1 cellular context compared by ENCODE assay signal in the genomic region with DNA sequence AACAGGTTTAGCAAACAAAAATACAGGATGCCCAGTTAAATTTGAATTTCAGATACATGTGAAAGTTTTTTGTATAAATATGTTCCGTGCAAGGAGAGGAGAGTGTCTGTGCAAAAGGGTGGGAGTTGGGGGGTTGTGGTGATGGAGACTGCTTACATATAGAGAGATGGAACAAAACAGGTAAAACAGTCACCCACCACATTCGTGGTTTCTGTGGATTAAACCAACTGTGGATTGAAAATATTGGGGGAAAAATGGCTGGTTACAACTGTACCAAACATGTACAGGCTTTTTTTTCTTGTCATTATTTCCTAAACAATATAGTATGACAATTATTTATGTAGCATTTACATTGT.
TF ChIP-seq lines count a peak whose summit lies in the region.

No MANE protein-coding gene starts in this region.

TF ChIP-seq in IMR-90, 13 proteins besides CTCF, POLR2A, EP300 and RAD21:
- TF ChIP-seq FOS (IDR thresholded peaks at IDR 0.05; ENCODE audit: low read depth, low read length) (no peak), MAFK (IDR thresholded peaks at IDR 0.05; ENCODE audit: low read depth, low read length) (no peak), RFX5 (IDR thresholded peaks at IDR 0.05; ENCODE audit: low read depth, low read length) (no peak), CHD1 (IDR thresholded peaks at IDR 0.05; ENCODE audit: low read depth, low read length) (no peak), MXI1 (IDR thresholded peaks at IDR 0.05; ENCODE audit: borderline replicate concordance, low read depth, low read length) (no peak), SMC3 (IDR thresholded peaks at IDR 0.05; ENCODE audit: low read depth, low read length) (no peak), MAZ (IDR thresholded peaks at IDR 0.05; ENCODE audit: borderline replicate concordance, low read depth, low read length) (no peak), CEBPB (IDR thresholded peaks at IDR 0.05; ENCODE audit: low read depth, low read length) (no peak), NFE2L2 (IDR thresholded peaks at IDR 0.05; ENCODE audit: low read depth, low read length) (no peak), RCOR1 (IDR thresholded peaks at IDR 0.05; ENCODE audit: insufficient replicate concordance, low read length) (no peak), BHLHE40 (IDR thresholded peaks at IDR 0.05; ENCODE audit: low read depth, low read length) (no peak)
- TF ChIP-seq, protein P1, sequence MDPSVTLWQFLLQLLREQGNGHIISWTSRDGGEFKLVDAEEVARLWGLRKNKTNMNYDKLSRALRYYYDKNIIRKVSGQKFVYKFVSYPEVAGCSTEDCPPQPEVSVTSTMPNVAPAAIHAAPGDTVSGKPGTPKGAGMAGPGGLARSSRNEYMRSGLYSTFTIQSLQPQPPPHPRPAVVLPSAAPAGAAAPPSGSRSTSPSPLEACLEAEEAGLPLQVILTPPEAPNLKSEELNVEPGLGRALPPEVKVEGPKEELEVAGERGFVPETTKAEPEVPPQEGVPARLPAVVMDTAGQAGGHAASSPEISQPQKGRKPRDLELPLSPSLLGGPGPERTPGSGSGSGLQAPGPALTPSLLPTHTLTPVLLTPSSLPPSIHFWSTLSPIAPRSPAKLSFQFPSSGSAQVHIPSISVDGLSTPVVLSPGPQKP (IDR thresholded peaks at IDR 0.05; ENCODE audit: borderline replicate concordance, low read depth, low read length), result no peak
- TF ChIP-seq, protein P2, sequence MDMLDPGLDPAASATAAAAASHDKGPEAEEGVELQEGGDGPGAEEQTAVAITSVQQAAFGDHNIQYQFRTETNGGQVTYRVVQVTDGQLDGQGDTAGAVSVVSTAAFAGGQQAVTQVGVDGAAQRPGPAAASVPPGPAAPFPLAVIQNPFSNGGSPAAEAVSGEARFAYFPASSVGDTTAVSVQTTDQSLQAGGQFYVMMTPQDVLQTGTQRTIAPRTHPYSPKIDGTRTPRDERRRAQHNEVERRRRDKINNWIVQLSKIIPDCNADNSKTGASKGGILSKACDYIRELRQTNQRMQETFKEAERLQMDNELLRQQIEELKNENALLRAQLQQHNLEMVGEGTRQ (IDR thresholded peaks at IDR 0.05; ENCODE audit: low read depth, low read length), result no peak
